ENCODE assay signal across 8 cellular contexts in genomic region chr13:98144501-98145350, GRCh38. TPM values are rescaled to one million over a fixed set of nuclear protein-coding genes. Genes with fewer than 3 reads are reported as not detected.
DNase-seq lines count a peak whose midpoint lies in the region; ATAC-seq, FAIRE-seq and TF ChIP-seq lines count a peak whose summit lies in the region.

No MANE protein-coding gene starts in this region.

- H3K4me1 ChIP-seq in endothelial cell of umbilical vein (ENCODE audit: control insufficient read depth, extremely low read depth, insufficient read depth, low read length) = peaks cover 12% of the 10 kb centered on the region
- H3K4me1 ChIP-seq in naive thymus-derived CD4-positive, alpha-beta T cell (ENCODE audit: control insufficient read depth in 2 of 2, insufficient read depth in 2 of 2, low read length in 2 of 2) = no peaks in the 10 kb centered on the region

- TF ChIP-seq POLR2A in endothelial cell of umbilical vein (IDR thresholded peaks at IDR 0.05; ENCODE audit: low read depth, low read length) = no peak

- H3K27ac Mint-ChIP-seq in activated CD4-positive, alpha-beta memory T cell treated with anti-CD3 and anti-CD28 coated beads, Interleukin-2, amount 10 ng/mL, durations not matched to agents 7 days and 5 days = no peak overlapping the region
- H3K27ac Mint-ChIP-seq in activated CD4-positive, alpha-beta memory T cell treated with anti-CD3 and anti-CD28 coated beads for 36 hours = no peak overlapping the region
- H3K27ac Mint-ChIP-seq in naive thymus-derived CD4-positive, alpha-beta T cell = no peak overlapping the region

- peaks cover 42% of the 10 kb centered on the region for H3K79me2 ChIP-seq in endothelial cell of umbilical vein (ENCODE audit: control insufficient read depth, insufficient read depth, low read length)

- no peaks in the 10 kb centered on the region for H3K36me3 Mint-ChIP-seq in activated CD4-positive, alpha-beta memory T cell treated with anti-CD3 and anti-CD28 coated beads, Interleukin-2, amount 10 ng/mL, durations not matched to agents 7 days and 5 days (ENCODE audit: low read depth)
- no peaks in the 10 kb centered on the region for H3K36me3 Mint-ChIP-seq in activated CD4-positive, alpha-beta memory T cell treated with anti-CD3 and anti-CD28 coated beads for 36 hours
- no peaks in the 10 kb centered on the region for H3K36me3 Mint-ChIP-seq in naive thymus-derived CD4-positive, alpha-beta T cell

- peak overlapping the region; percentile 76 to 88 (median 81) for H3K4me3 ChIP-seq in endothelial cell of umbilical vein (replicated peaks in 1 of 3; ENCODE audit: insufficient read depth in 1 of 3, low read depth in 1 of 3, low read length in 3 of 3)
- no peak overlapping the region for H3K4me3 ChIP-seq in naive thymus-derived CD4-positive, alpha-beta T cell (ENCODE audit: low read length)

- peak; percentile 73 for FAIRE-seq in endothelial cell of umbilical vein (lab: Jason Lieb, UNC)

- DNase-seq in activated CD4-positive, alpha-beta memory T cell treated with anti-CD3 and anti-CD28 coated beads, Interleukin-2, amount 10 ng/mL, durations not matched to agents 7 days and 5 days = no peak
- no peak for DNase-seq in activated CD4-positive, alpha-beta memory T cell treated with anti-CD3 and anti-CD28 coated beads for 36 hours
- DNase-seq in NCI-H748 treated with DMSO at 0.1 percent for 48 hours (lab: John Stamatoyannopoulos, UW) = peak; percentile 27
- peak; percentile 39 for DNase-seq in endothelial cell of umbilical vein (ENCODE audit: low read depth, low spot score)
- DNase-seq in naive thymus-derived CD4-positive, alpha-beta T cell = no peak
- no peak for DNase-seq in stimulated activated naive CD4-positive, alpha-beta T cell treated with Interleukin-2 at 50 U/mL for 16 hours (lab: John Stamatoyannopoulos, UW)
- DNase-seq in activated effector memory CD4-positive, alpha-beta T cell treated with Interleukin-2 at 50 U/mL for 16 hours = no peak

- no peaks in the 10 kb centered on the region for H3K36me3 ChIP-seq in endothelial cell of umbilical vein (ENCODE audit: control insufficient read depth in 2 of 2, extremely low read depth in 1 of 2, insufficient read depth in 2 of 2, low read length in 2 of 2)
- no peaks in the 10 kb centered on the region for H3K36me3 ChIP-seq in naive thymus-derived CD4-positive, alpha-beta T cell (ENCODE audit: control insufficient read depth in 2 of 3, insufficient read depth in 3 of 3, low read length in 3 of 3)

- H3K9ac ChIP-seq in endothelial cell of umbilical vein (replicated peaks; ENCODE audit: extremely low read depth, insufficient read depth, low read length) = peak overlapping the region; percentile 62

- H3K9me3 Mint-ChIP-seq in activated CD4-positive, alpha-beta memory T cell treated with anti-CD3 and anti-CD28 coated beads, Interleukin-2, amount 10 ng/mL, durations not matched to agents 7 days and 5 days = no peaks in the 10 kb centered on the region
- no peaks in the 10 kb centered on the region for H3K9me3 Mint-ChIP-seq in activated CD4-positive, alpha-beta memory T cell treated with anti-CD3 and anti-CD28 coated beads for 36 hours
- H3K9me3 Mint-ChIP-seq in naive thymus-derived CD4-positive, alpha-beta T cell = no peaks in the 10 kb centered on the region

- H3K27ac ChIP-seq in endothelial cell of umbilical vein (ENCODE audit: insufficient read depth, low read depth, low read length) = no peak overlapping the region
- no peak overlapping the region for H3K27ac ChIP-seq in naive thymus-derived CD4-positive, alpha-beta T cell (ENCODE audit: low read depth, low read length)

- POLR2A ChIA-PET in activated CD4-positive, alpha-beta memory T cell treated with anti-CD3 and anti-CD28 coated beads, Interleukin-2, amount 10 ng/mL, durations not matched to agents 7 days and 5 days (lab: Charles Lee) = no interaction called here
- POLR2A ChIA-PET in activated CD4-positive, alpha-beta memory T cell treated with anti-CD3 and anti-CD28 coated beads for 36 hours (lab: Charles Lee) = no interaction called here
- POLR2A ChIA-PET in endothelial cell of umbilical vein (lab: Charles Lee) = no interaction called here
- POLR2A ChIA-PET in naive thymus-derived CD4-positive, alpha-beta T cell (lab: Charles Lee) = no interaction called here

- H3K4me3 Mint-ChIP-seq in activated CD4-positive, alpha-beta memory T cell treated with anti-CD3 and anti-CD28 coated beads, Interleukin-2, amount 10 ng/mL, durations not matched to agents 7 days and 5 days = peak overlapping the region; percentile 48
- no peak overlapping the region for H3K4me3 Mint-ChIP-seq in activated CD4-positive, alpha-beta memory T cell treated with anti-CD3 and anti-CD28 coated beads for 36 hours
- peak overlapping the region; percentile 46 to 80 (median 66) for H3K4me3 Mint-ChIP-seq in naive thymus-derived CD4-positive, alpha-beta T cell

- CTCF ChIA-PET in activated CD4-positive, alpha-beta memory T cell treated with anti-CD3 and anti-CD28 coated beads, Interleukin-2, amount 10 ng/mL, durations not matched to agents 7 days and 5 days (lab: Charles Lee) = no interaction called here
- CTCF ChIA-PET in activated CD4-positive, alpha-beta memory T cell treated with anti-CD3 and anti-CD28 coated beads for 36 hours (lab: Charles Lee) = no interaction called here
- CTCF ChIA-PET in endothelial cell of umbilical vein (lab: Charles Lee) = interaction anchor here (0.6 kb wide), 1 partner anchor 286 kb away, joined by 3 read pairs; no protein-coding TSS in a partner anchor
- CTCF ChIA-PET in naive thymus-derived CD4-positive, alpha-beta T cell (lab: Charles Lee) = no interaction called here

- intact Hi-C loops in activated CD4-positive, alpha-beta memory T cell treated with anti-CD3 and anti-CD28 coated beads for 36 hours (cut with micrococcal nuclease) = loop anchor here (5.0 to 10.0 kb wide), 3 partner anchors 167 to 710 kb away; partner anchors contain the start of gene RAP2A
- intact Hi-C loops in endothelial cell of umbilical vein (cut with micrococcal nuclease) = loop anchor here (1.0 to 5.0 kb wide), 5 partner anchors 28 to 268 kb away; no protein-coding TSS in a partner anchor
- intact Hi-C loops in naive thymus-derived CD4-positive, alpha-beta T cell (cut with micrococcal nuclease) = loop anchor here in 1 of 2 donors (5.0 kb wide), 2 partner anchors 167 to 433 kb away; partner anchors contain the start of gene STK24

- H3K27me3 ChIP-seq in endothelial cell of umbilical vein (ENCODE audit: control insufficient read depth in 2 of 2, insufficient read depth in 2 of 2, low read length in 2 of 2) = peaks cover 3 to 9% of the 10 kb centered on the region in 2 experiments
- H3K27me3 ChIP-seq in naive thymus-derived CD4-positive, alpha-beta T cell (ENCODE audit: control insufficient read depth in 2 of 2, insufficient read depth in 2 of 2, low read length in 2 of 2) = peaks cover 0 to 6% of the 10 kb centered on the region in 2 donors

- no TSS peak for BruUV-seq in endothelial cell of umbilical vein (replicated peaks; lab: Mats Ljungman, UMichigan)

- H3K9me3 ChIP-seq in endothelial cell of umbilical vein (replicated peaks; ENCODE audit: control insufficient read depth, insufficient read depth, low read length) = no peaks in the 10 kb centered on the region
- H3K9me3 ChIP-seq in naive thymus-derived CD4-positive, alpha-beta T cell (ENCODE audit: control insufficient read depth in 2 of 3, low read length in 3 of 3) = no peaks in the 10 kb centered on the region

- H4K20me1 ChIP-seq in endothelial cell of umbilical vein (replicated peaks; ENCODE audit: control insufficient read depth, extremely low read depth, insufficient read depth, low read length) = no peaks in the 10 kb centered on the region

- H3K9me1 ChIP-seq in endothelial cell of umbilical vein (replicated peaks; ENCODE audit: control insufficient read depth, extremely low read depth, insufficient read depth, low read length) = no peaks in the 10 kb centered on the region

- peak overlapping the region; percentile 79 for H2AFZ ChIP-seq in endothelial cell of umbilical vein (ENCODE audit: low read depth, low read length)

- peak overlapping the region; percentile 75 for H3K4me2 ChIP-seq in endothelial cell of umbilical vein (ENCODE audit: insufficient read depth, low read length)

- ATAC-seq in naive thymus-derived CD4-positive, alpha-beta T cell = no peak
- no peak for ATAC-seq in HG03439 (IDR thresholded peaks at IDR 0.05; ENCODE audit: unreplicated experiment)

- H3K4me1 Mint-ChIP-seq in activated CD4-positive, alpha-beta memory T cell treated with anti-CD3 and anti-CD28 coated beads, Interleukin-2, amount 10 ng/mL, durations not matched to agents 7 days and 5 days = peaks cover 11% of the 10 kb centered on the region
- H3K4me1 Mint-ChIP-seq in activated CD4-positive, alpha-beta memory T cell treated with anti-CD3 and anti-CD28 coated beads for 36 hours (ENCODE audit: low read depth) = peaks cover 5% of the 10 kb centered on the region
- H3K4me1 Mint-ChIP-seq in naive thymus-derived CD4-positive, alpha-beta T cell = peaks cover 0 to 19% (median 13%) of the 10 kb centered on the region in 7 donors

- dilution Hi-C loops in endothelial cell of umbilical vein (cut with MboI; ENCODE audit: extremely low pct_ligation_motif_present, low sequenced_read_pairs) = no loop called here

- peak in 1 of 2 donors; percentile 25 for TF ChIP-seq CTCF in endothelial cell of umbilical vein (IDR thresholded peaks at IDR 0.05; ENCODE audit: extremely low read depth in 1 of 2, insufficient read depth in 1 of 2, low read depth in 1 of 2, low read length in 2 of 2)

- H3K27me3 Mint-ChIP-seq in activated CD4-positive, alpha-beta memory T cell treated with anti-CD3 and anti-CD28 coated beads, Interleukin-2, amount 10 ng/mL, durations not matched to agents 7 days and 5 days = peaks cover 58% of the 10 kb centered on the region
- H3K27me3 Mint-ChIP-seq in activated CD4-positive, alpha-beta memory T cell treated with anti-CD3 and anti-CD28 coated beads for 36 hours = peaks cover 43% of the 10 kb centered on the region
- peaks cover 62 to 76% (median 66%) of the 10 kb centered on the region in 5 donors for H3K27me3 Mint-ChIP-seq in naive thymus-derived CD4-positive, alpha-beta T cell

RNA-seq across cellular contexts. Expression of gene FARP1, which starts 1.8 kb away (rescaled TPM):
- total RNA-seq in activated CD4-positive, alpha-beta memory T cell treated with anti-CD3 and anti-CD28 coated beads, Interleukin-2, amount 10 ng/mL, durations not matched to agents 7 days and 5 days = under 1 TPM; 0.50 to 0.75 TPM
- total RNA-seq in activated CD4-positive, alpha-beta memory T cell treated with anti-CD3 and anti-CD28 coated beads for 36 hours = under 1 TPM; 0.56 to 0.64 TPM
- 73.5 and 77.7 TPM in 2 replicates for total RNA-seq in endothelial cell of umbilical vein
- polyA plus RNA-seq in endothelial cell of umbilical vein = 15.2 and 19.0 TPM in 2 replicates
- 23.4 and 24.3 TPM in 2 replicates for polyA plus RNA-seq in endothelial cell of umbilical vein (2011; cell fraction: cytosol; rRNA removed)
- polyA plus RNA-seq in endothelial cell of umbilical vein (2011; cell fraction: nucleus; rRNA removed) = 70.9 and 74.8 TPM in 2 replicates
- 49.7 and 52.9 TPM in 2 replicates for polyA plus RNA-seq in endothelial cell of umbilical vein (2012)
- polyA minus RNA-seq in endothelial cell of umbilical vein = 54.3 and 62.3 TPM in 2 replicates
- polyA minus RNA-seq in endothelial cell of umbilical vein (2011; cell fraction: cytosol; rRNA and poly(A)+ RNA removed) = not detected
- polyA minus RNA-seq in endothelial cell of umbilical vein (2011; cell fraction: nucleus; rRNA and poly(A)+ RNA removed) = 103 and 148 TPM in 2 replicates
- total RNA-seq in naive thymus-derived CD4-positive, alpha-beta T cell = 1 to 10 TPM in 1 of 5 experiments, under 1 TPM in 4; 0.19 to 1.1 (median 0.61) TPM
- polyA plus RNA-seq in naive thymus-derived CD4-positive, alpha-beta T cell = under 1 TPM; 0.36 to 0.60 TPM

RNA-seq across cellular contexts. Expression of gene RNF113B, which starts 32.3 kb away (rescaled TPM):
- not detected for total RNA-seq in activated CD4-positive, alpha-beta memory T cell treated with anti-CD3 and anti-CD28 coated beads, Interleukin-2, amount 10 ng/mL, durations not matched to agents 7 days and 5 days
- total RNA-seq in activated CD4-positive, alpha-beta memory T cell treated with anti-CD3 and anti-CD28 coated beads for 36 hours = not detected
- not detected in 2 replicates for total RNA-seq in endothelial cell of umbilical vein
- not detected in 2 replicates for polyA plus RNA-seq in endothelial cell of umbilical vein
- not detected in 2 replicates for polyA plus RNA-seq in endothelial cell of umbilical vein (2011; cell fraction: cytosol; rRNA removed)
- not detected in 2 replicates for polyA plus RNA-seq in endothelial cell of umbilical vein (2011; cell fraction: nucleus; rRNA removed)
- not detected in 2 replicates for polyA plus RNA-seq in endothelial cell of umbilical vein (2012)
- polyA minus RNA-seq in endothelial cell of umbilical vein = not detected in 2 replicates
- not detected for polyA minus RNA-seq in endothelial cell of umbilical vein (2011; cell fraction: cytosol; rRNA and poly(A)+ RNA removed)
- polyA minus RNA-seq in endothelial cell of umbilical vein (2011; cell fraction: nucleus; rRNA and poly(A)+ RNA removed) = not detected in 2 replicates
- total RNA-seq in naive thymus-derived CD4-positive, alpha-beta T cell = not detected
- not detected for polyA plus RNA-seq in naive thymus-derived CD4-positive, alpha-beta T cell

Comparison
In these comparisons a context has a peak if more than half of its experiments do, and no peak if none do; other contexts are left out.
1. DNase-seq: peak in NCI-H748 treated with DMSO at 0.1 percent for 48 hours (single experiment) and endothelial cell of umbilical vein (single experiment); none in activated CD4-positive, alpha-beta memory T cell treated with anti-CD3 and anti-CD28 coated beads, Interleukin-2, amount 10 ng/mL, durations not matched to agents 7 days and 5 days (single experiment), activated CD4-positive, alpha-beta memory T cell treated with anti-CD3 and anti-CD28 coated beads for 36 hours (single experiment), naive thymus-derived CD4-positive, alpha-beta T cell (0 of 9), stimulated activated naive CD4-positive, alpha-beta T cell treated with Interleukin-2 at 50 U/mL for 16 hours (single experiment) and activated effector memory CD4-positive, alpha-beta T cell treated with Interleukin-2 at 50 U/mL for 16 hours (single experiment).
2. RNA of gene FARP1, which starts 1.8 kb away (total RNA-seq): 73.5 to 77.7 TPM in endothelial cell of umbilical vein; 0.50 to 0.75 TPM in activated CD4-positive, alpha-beta memory T cell treated with anti-CD3 and anti-CD28 coated beads, Interleukin-2, amount 10 ng/mL, durations not matched to agents 7 days and 5 days, 0.56 to 0.64 TPM in activated CD4-positive, alpha-beta memory T cell treated with anti-CD3 and anti-CD28 coated beads for 36 hours and 0.19 to 1.1 TPM in naive thymus-derived CD4-positive, alpha-beta T cell; every median in the first group is over 10 times any median in the second.